ENCODE assay signal across 10 cellular contexts in genomic region chr3:180855364-180855763, GRCh38. TPM values are rescaled to one million over a fixed set of nuclear protein-coding genes. Genes with fewer than 3 reads are reported as not detected.
DNase-seq lines count a peak whose midpoint lies in the region; ATAC-seq and TF ChIP-seq lines count a peak whose summit lies in the region.
"Had no signal": no experiment of that assay in that cellular context is flagged by ENCODE, and none has a peak within 500 bp of the region (broad histone marks: within the 10 kb centered on the region; RNA-seq: fewer than 3 reads in every experiment).

No MANE protein-coding gene starts in this region.

- H3K27ac ChIP-seq in RWPE1 = no peak overlapping the region
- H3K27ac ChIP-seq: suprapubic skin had no signal

- CTCF ChIA-PET in RWPE1 (lab: Yijun Ruan, JAX) = interaction anchor here (0.6 to 0.8 kb wide), 3 partner anchors 48 to 103 kb away, joined by 4 to 5 read pairs (median 5); no protein-coding TSS in a partner anchor

- POLR2A ChIA-PET in RWPE1 (lab: Yijun Ruan, JAX; ENCODE audit: low non-redundant PET) = no interaction called here

- TF ChIP-seq CTCF in RWPE1 (conservative IDR thresholded peaks at IDR 0.05; ENCODE audit: low read depth) = no peak

- DNase-seq in NCI-H2171 treated with DMSO at 0.1 percent for 48 hours (lab: John Stamatoyannopoulos, UW) = peak; percentile 15
- DNase-seq in NCI-H2171 (lab: John Stamatoyannopoulos, UW) = no peak
- DNase-seq in HT-29 (ENCODE audit: low spot score) = peak; percentile 19
- DNase-seq in SK-N-DZ (ENCODE audit: low spot score) = peak; percentile 10
- DNase-seq in renal cortical epithelial cell (ENCODE audit: low read depth) = peak; percentile 4
- DNase-seq in RWPE1 (ENCODE audit: low spot score) = no peak
- DNase-seq: activated CD4-positive, alpha-beta T cell treated with anti-CD3 and anti-CD28 coated beads, Interleukin-2, amount 10 ng/mL, durations not matched to agents 24 days and 14 days had no signal

- no peak for ATAC-seq in HG03045 (IDR thresholded peaks at IDR 0.05; ENCODE audit: unreplicated experiment)
- no peak for ATAC-seq in HG03439 (IDR thresholded peaks at IDR 0.05; ENCODE audit: unreplicated experiment)

RNA-seq across cellular contexts. Expression of gene FXR1, which starts 57.1 kb away (rescaled TPM):
- 44.9 and 54.4 TPM in 2 replicates for total RNA-seq in HT-29 (2014; rRNA removed; shearing (Covaris generic))
- polyA plus RNA-seq in SK-N-DZ (2014; cell fraction: cytosol; rRNA removed) = 121 and 137 TPM in 2 replicates
- polyA plus RNA-seq in SK-N-DZ (2014; cell fraction: nucleus; rRNA removed) = 132 and 175 TPM in 2 replicates
- 113 and 220 TPM in 2 replicates for total RNA-seq in renal cortical epithelial cell

Comparison
In these comparisons a context has a peak if more than half of its experiments do, and no peak if none do; other contexts are left out.
1. DNase-seq: peak in NCI-H2171 treated with DMSO at 0.1 percent for 48 hours (single experiment), HT-29 (single experiment), SK-N-DZ (single experiment) and renal cortical epithelial cell (single experiment); none in NCI-H2171 (single experiment) and RWPE1 (single experiment).